Comparison of ENCODE assay signal across 1 cellular context in the genomic region with DNA sequence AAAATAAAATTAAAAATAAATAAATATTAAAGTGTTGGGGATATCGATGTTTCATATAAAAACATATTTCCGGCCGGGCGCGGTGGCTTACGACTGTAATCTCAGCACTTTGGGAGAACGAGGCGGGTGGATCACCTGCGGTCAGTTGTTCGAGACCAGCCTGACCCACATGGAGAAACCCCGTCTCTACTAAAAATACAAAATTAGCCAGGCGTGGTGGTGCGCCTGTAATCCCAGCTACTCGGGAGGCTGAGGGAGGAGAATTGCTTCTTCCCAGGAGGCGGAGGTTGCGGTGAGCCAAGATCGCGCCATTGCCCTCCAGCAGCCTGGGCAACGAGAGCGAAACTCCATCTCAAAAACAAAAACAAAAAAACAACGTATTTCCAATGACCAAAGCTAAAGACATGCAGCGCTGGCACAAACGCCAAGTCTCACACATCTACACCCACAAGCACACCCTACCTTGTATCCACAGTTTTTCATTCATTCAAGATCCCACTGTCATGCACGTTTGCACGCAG.
TF ChIP-seq lines count a peak whose summit lies in the region.

No MANE protein-coding gene starts in this region.

TF ChIP-seq in WTC11, 78 proteins besides CTCF, POLR2A, EP300 and RAD21 (continued from another document):
- no peak for TF ChIP-seq ZNF425 (CRISPR knock-in tag; conservative IDR thresholded peaks at IDR 0.05)
- TF ChIP-seq, protein P1, sequence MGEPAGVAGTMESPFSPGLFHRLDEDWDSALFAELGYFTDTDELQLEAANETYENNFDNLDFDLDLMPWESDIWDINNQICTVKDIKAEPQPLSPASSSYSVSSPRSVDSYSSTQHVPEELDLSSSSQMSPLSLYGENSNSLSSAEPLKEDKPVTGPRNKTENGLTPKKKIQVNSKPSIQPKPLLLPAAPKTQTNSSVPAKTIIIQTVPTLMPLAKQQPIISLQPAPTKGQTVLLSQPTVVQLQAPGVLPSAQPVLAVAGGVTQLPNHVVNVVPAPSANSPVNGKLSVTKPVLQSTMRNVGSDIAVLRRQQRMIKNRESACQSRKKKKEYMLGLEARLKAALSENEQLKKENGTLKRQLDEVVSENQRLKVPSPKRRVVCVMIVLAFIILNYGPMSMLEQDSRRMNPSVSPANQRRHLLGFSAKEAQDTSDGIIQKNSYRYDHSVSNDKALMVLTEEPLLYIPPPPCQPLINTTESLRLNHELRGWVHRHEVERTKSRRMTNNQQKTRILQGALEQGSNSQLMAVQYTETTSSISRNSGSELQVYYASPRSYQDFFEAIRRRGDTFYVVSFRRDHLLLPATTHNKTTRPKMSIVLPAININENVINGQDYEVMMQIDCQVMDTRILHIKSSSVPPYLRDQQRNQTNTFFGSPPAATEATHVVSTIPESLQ (CRISPR knock-in tag; IDR thresholded peaks at IDR 0.05), result no peak
